In the genomic region with DNA sequence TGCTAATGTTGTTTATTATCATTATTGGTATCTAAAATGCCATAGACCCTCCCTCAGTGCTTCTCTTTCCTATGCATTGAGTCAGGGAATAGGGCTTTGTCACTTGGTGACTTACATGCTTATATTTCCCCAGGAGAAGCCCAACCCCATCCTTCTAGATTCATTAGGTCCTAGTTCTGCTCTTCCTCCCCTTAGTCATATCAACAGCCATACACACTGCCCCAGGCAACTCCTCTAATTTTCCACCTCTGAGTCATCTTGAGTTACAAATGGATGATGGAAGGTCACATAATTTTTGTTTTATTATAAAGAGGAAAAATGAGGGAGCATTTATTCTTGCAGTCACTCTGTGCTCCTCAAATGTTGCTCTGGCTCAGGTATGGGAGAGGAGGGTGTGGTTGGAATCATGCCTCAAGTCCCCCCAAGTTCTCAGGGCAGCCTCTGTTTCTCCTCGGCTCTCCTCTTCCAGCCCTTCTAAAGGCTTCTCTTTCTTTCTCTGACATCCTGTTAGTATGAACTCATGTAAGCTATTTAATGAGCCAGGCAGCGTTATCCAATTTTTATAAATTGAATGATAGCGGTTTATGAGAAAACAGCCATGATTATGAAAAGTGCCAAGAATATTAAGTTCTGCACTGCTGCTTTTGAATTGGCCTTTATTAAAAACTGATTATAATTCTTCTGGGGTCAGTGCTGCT, we compare ENCODE assay signal across 10 cellular contexts. TPM values are rescaled to one million over a fixed set of nuclear protein-coding genes. Genes with fewer than 3 reads are reported as not detected.
DNase-seq lines count a peak whose midpoint lies in the region; ATAC-seq, FAIRE-seq and TF ChIP-seq lines count a peak whose summit lies in the region.
"Had no signal": no experiment of that assay in that cellular context is flagged by ENCODE, and none has a peak within 500 bp of the region (broad histone marks: within the 10 kb centered on the region; RNA-seq: fewer than 3 reads in every experiment).

No MANE protein-coding gene starts in this region.

- H3K4me1 Mint-ChIP-seq in astrocyte (ENCODE audit: low read depth, unreplicated experiment): peaks cover 42% of the 10 kb centered on the region

- H2AFZ ChIP-seq in astrocyte (ENCODE audit: low read depth, low read length): peak overlapping the region; percentile 52

- 71 to 86% (median 80%) methylated on average over 3 of the region's 3 CpGs for WGBS in stomach, 5 donors

- TF ChIP-seq POLR2A in stomach (IDR thresholded peaks at IDR 0.05): no peak

- FAIRE-seq in astrocyte (lab: Jason Lieb, UNC): peak; percentile 13

- peak; percentile 41 for ATAC-seq in Right ventricle myocardium superior (ENCODE audit: poor library complexity)
- no peak for ATAC-seq in mucosa of descending colon
- ATAC-seq in GM19455 (IDR thresholded peaks at IDR 0.05; ENCODE audit: unreplicated experiment): no peak

- H3K4me1 ChIP-seq in astrocyte (ENCODE audit: insufficient read depth, low read length) (peaks cover 26% of the 10 kb centered on the region), stomach (peaks cover 0 to 29% (median 3%) of the 10 kb centered on the region in 4 donors), mucosa of descending colon (ENCODE audit: low read depth) (no peaks in the 10 kb centered on the region)

- H3K4me3 ChIP-seq in astrocyte (ENCODE audit: insufficient read depth, low read depth, low read length) (peak overlapping the region; percentile 31), stomach (no peak overlapping the region), mucosa of descending colon (no peak overlapping the region)
- H3K4me3 ChIP-seq: neural progenitor cell had no signal

- no peaks in the 10 kb centered on the region for H3K36me3 ChIP-seq in astrocyte (ENCODE audit: insufficient read depth, low read length)
- no peaks in the 10 kb centered on the region for H3K36me3 ChIP-seq in stomach
- H3K36me3 ChIP-seq in mucosa of descending colon (ENCODE audit: low read depth): no peaks in the 10 kb centered on the region
- H3K36me3 ChIP-seq: neural progenitor cell had no signal

- peak overlapping the region; percentile 61 for H3K9ac ChIP-seq in astrocyte (ENCODE audit: low read length)
- H3K9ac ChIP-seq: neural progenitor cell had no signal

- H3K27me3 ChIP-seq in astrocyte (ENCODE audit: insufficient read depth, low read length): no peaks in the 10 kb centered on the region
- no peaks in the 10 kb centered on the region for H3K27me3 ChIP-seq in stomach
- H3K27me3 ChIP-seq: neural progenitor cell had no signal

- H3K79me2 ChIP-seq in astrocyte (ENCODE audit: insufficient read depth, low read length): no peaks in the 10 kb centered on the region

- peak overlapping the region; percentile 50 for H3K4me3 Mint-ChIP-seq in astrocyte (ENCODE audit: unreplicated experiment)
- H3K4me3 Mint-ChIP-seq: neural progenitor cell had no signal

- H3K27me3 Mint-ChIP-seq in astrocyte (ENCODE audit: low read depth, unreplicated experiment): no peaks in the 10 kb centered on the region

- H4K20me1 ChIP-seq in astrocyte (ENCODE audit: insufficient read depth, low read length): no peaks in the 10 kb centered on the region

- peak overlapping the region; percentile 92 for H3K27ac ChIP-seq in astrocyte (ENCODE audit: low read depth, low read length)
- H3K27ac ChIP-seq in stomach: peak overlapping the region in 4 of 5 donors; percentile 19 to 67 (median 53)
- H3K27ac ChIP-seq: neural progenitor cell had no signal

- peak overlapping the region; percentile 73 for H3K4me2 ChIP-seq in astrocyte (ENCODE audit: low read length)
- H3K4me2 ChIP-seq: neural progenitor cell had no signal

- H3K9me3 ChIP-seq in astrocyte (ENCODE audit: insufficient read depth, low read depth, low read length) (peaks cover 13% of the 10 kb centered on the region), stomach (peaks cover 0 to 11% (median 10%) of the 10 kb centered on the region in 4 donors), mucosa of descending colon (no peaks in the 10 kb centered on the region)

- intact Hi-C loops in Right ventricle myocardium superior (cut with DNase I) (no loop called here), stomach (cut with DNase I; ENCODE audit: low total_unique reads) (no loop called here), mucosa of descending colon (cut with DNase I, micrococcal nuclease) (no loop called here)

- peaks cover 31% of the 10 kb centered on the region for H3K9me3 Mint-ChIP-seq in astrocyte (ENCODE audit: unreplicated experiment)

- H3K36me3 Mint-ChIP-seq in astrocyte (ENCODE audit: low read depth, unreplicated experiment): peaks cover 8% of the 10 kb centered on the region
- H3K36me3 Mint-ChIP-seq: neural progenitor cell had no signal

- DNase-seq in H4 (ENCODE audit: low spot score) (peak; percentile 50), astrocyte (ENCODE audit: low read depth) (peak; percentile 78), Right ventricle myocardium superior (no peak), stomach (no peak), mucosa of descending colon (no peak), KG1 (lab: John Stamatoyannopoulos, UW) (no peak), NCI-H345 treated with DMSO at 0.1 percent for 48 hours (lab: John Stamatoyannopoulos, UW; ENCODE audit: unreplicated experiment) (no peak)
- DNase-seq: DMS79 had no signal

- H3K27ac Mint-ChIP-seq in astrocyte (ENCODE audit: unreplicated experiment): peak overlapping the region; percentile 83
- H3K27ac Mint-ChIP-seq: neural progenitor cell had no signal

- TF ChIP-seq EP300 in stomach (IDR thresholded peaks at IDR 0.05): no peak

- TF ChIP-seq CTCF in astrocyte (IDR thresholded peaks at IDR 0.05; ENCODE audit: insufficient read depth, low read depth, low read length) (no peak), stomach (IDR thresholded peaks at IDR 0.05) (no peak), mucosa of descending colon (IDR thresholded peaks at IDR 0.05) (no peak)

RNA-seq across cellular contexts. Expression of a gene that starts 45.6 kb away (rescaled TPM):
- 290 and 316 TPM in 2 replicates for total RNA-seq in H4 (2014; rRNA removed; shearing (Covaris generic))
- 1,010 and 1,056 TPM in 2 replicates for total RNA-seq in astrocyte
- 209 TPM for total RNA-seq in Right ventricle myocardium superior
- 100 to 1,000 TPM in 4 of 5 donors, 10 to 100 TPM in 1; 89.2 to 946 (median 117) TPM for total RNA-seq in stomach
- 10 to 100 TPM; 14.2 to 20.4 (median 15.8) TPM for polyA plus RNA-seq in stomach
- total RNA-seq in mucosa of descending colon: 100 to 1,000 TPM in 2 of 3 donors, 10 to 100 TPM in 1; 28.1 to 246 (median 108) TPM

Comparison
In these comparisons a context has a peak if more than half of its experiments do, and no peak if none do; other contexts are left out.
1. DNase-seq: peak in H4 (single experiment) and astrocyte (single experiment); none in Right ventricle myocardium superior (single experiment), stomach (single experiment), mucosa of descending colon (0 of 3), KG1 (single experiment) and NCI-H345 treated with DMSO at 0.1 percent for 48 hours (single experiment).